Comparison of ENCODE assay signal across 1 cellular context in the genomic region with DNA sequence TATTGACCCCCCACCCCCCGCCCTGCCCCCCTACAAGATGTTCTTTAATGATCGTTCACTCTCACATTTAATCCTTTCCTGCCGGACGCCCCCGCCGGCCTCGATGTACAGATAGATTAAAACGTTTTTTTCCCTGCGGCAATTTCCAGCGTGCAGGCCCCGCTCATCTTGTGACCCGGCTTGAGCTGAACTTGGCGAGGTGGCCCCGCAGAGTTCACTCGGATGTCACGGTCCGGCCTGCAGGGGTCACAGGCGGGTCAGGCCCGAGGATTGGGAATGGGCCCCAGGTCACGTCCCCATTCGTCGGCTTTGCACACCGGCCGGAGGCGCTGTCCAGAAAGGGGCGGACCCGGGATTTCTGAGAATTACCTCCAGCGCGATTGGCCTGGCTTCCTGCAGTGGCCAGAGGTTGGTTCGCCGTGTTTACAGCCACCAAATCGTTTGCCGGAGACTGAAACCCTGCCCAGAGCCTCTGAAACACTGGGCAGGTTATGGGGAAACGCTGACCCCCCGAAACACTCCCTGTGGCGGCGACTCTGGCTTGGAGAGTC.
TF ChIP-seq lines count a peak whose summit lies in the region.

No MANE protein-coding gene starts in this region.

TF ChIP-seq in K562, 482 proteins besides CTCF, POLR2A, EP300 and RAD21 (continued from another document and continues in another):
- TF ChIP-seq, protein P1, sequence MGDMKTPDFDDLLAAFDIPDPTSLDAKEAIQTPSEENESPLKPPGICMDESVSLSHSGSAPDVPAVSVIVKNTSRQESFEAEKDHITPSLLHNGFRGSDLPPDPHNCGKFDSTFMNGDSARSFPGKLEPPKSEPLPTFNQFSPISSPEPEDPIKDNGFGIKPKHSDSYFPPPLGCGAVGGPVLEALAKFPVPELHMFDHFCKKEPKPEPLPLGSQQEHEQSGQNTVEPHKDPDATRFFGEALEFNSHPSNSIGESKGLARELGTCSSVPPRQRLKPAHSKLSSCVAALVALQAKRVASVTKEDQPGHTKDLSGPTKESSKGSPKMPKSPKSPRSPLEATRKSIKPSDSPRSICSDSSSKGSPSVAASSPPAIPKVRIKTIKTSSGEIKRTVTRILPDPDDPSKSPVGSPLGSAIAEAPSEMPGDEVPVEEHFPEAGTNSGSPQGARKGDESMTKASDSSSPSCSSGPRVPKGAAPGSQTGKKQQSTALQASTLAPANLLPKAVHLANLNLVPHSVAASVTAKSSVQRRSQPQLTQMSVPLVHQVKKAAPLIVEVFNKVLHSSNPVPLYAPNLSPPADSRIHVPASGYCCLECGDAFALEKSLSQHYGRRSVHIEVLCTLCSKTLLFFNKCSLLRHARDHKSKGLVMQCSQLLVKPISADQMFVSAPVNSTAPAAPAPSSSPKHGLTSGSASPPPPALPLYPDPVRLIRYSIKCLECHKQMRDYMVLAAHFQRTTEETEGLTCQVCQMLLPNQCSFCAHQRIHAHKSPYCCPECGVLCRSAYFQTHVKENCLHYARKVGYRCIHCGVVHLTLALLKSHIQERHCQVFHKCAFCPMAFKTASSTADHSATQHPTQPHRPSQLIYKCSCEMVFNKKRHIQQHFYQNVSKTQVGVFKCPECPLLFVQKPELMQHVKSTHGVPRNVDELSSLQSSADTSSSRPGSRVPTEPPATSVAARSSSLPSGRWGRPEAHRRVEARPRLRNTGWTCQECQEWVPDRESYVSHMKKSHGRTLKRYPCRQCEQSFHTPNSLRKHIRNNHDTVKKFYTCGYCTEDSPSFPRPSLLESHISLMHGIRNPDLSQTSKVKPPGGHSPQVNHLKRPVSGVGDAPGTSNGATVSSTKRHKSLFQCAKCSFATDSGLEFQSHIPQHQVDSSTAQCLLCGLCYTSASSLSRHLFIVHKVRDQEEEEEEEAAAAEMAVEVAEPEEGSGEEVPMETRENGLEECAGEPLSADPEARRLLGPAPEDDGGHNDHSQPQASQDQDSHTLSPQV (IDR thresholded peaks at IDR 0.05): peak; percentile 50; the same call in 1 of the 2 replicates
- TF ChIP-seq POLR2B (IDR thresholded peaks at IDR 0.05; ENCODE audit: low read depth, partially characterized antibody) (peak; percentile 62), ZBTB8A (IDR thresholded peaks at IDR 0.05; ENCODE audit: partially characterized antibody) (no peak), ARNT (IDR thresholded peaks at IDR 0.05) (peak in 1 of 2 experiments; percentile 43; a peak in 1 of 4 replicates), DDX20 (tag; IDR thresholded peaks at IDR 0.05; ENCODE audit: low read depth) (no peak), ZNF3 (CRISPR knock-in tag; IDR thresholded peaks at IDR 0.05) (no peak), SMAD4 (CRISPR knock-in tag; conservative IDR thresholded peaks at IDR 0.05) (peak; percentile 80), HDAC2 (IDR thresholded peaks at IDR 0.05) (peak; percentile 20; the same call in 1 of the 2 replicates), GATAD2B (IDR thresholded peaks at IDR 0.05; ENCODE audit: borderline replicate concordance) (0 out of 2 replicates have a peak, but pooled peaks have one; percentile 33), ZNF12 (CRISPR knock-in tag; IDR thresholded peaks at IDR 0.05) (no peak), CBFA2T2 (conservative IDR thresholded peaks at IDR 0.05) (peak; percentile 22), FOXK1 (CRISPR knock-in tag; IDR thresholded peaks at IDR 0.05; ENCODE audit: borderline replicate concordance) (0 out of 2 replicates have a peak, but pooled peaks have one; percentile 43), FOXP1 (CRISPR knock-in tag; IDR thresholded peaks at IDR 0.05) (no peak), PURB (CRISPR knock-in tag; IDR thresholded peaks at IDR 0.05; ENCODE audit: low read depth) (no peak), MYNN (IDR thresholded peaks at IDR 0.05) (no peak), MYNN (CRISPR knock-in tag; IDR thresholded peaks at IDR 0.05) (no peak), ZFPM2 (CRISPR knock-in tag; IDR thresholded peaks at IDR 0.05) (no peak), ZNF589 (CRISPR knock-in tag; IDR thresholded peaks at IDR 0.05; ENCODE audit: low read depth) (no peak), RNF2 (IDR thresholded peaks at IDR 0.05) (peak; percentile 85), SOX6 (IDR thresholded peaks at IDR 0.05) (peak; percentile 72; the same call in 1 of the 2 replicates), BCOR (IDR thresholded peaks at IDR 0.05) (no peak), CBX8 (IDR thresholded peaks at IDR 0.05; ENCODE audit: borderline replicate concordance, extremely low read depth, low read depth, low read length, poor library complexity, severe bottlenecking) (no peak), MTA3 (IDR thresholded peaks at IDR 0.05; ENCODE audit: borderline replicate concordance) (0 out of 2 replicates have a peak, but pooled peaks have one; percentile 28), ZNF224 (CRISPR knock-in tag; IDR thresholded peaks at IDR 0.05) (no peak), ETV1 (tag; conservative IDR thresholded peaks at IDR 0.05; ENCODE audit: low read depth) (peak; percentile 22; the same call in 1 of the 2 replicates), KLF16 (IDR thresholded peaks at IDR 0.05) (no peak), NCOR1 (IDR thresholded peaks at IDR 0.05) (peak; percentile 84), BHLHE40 (IDR thresholded peaks at IDR 0.05; ENCODE audit: low read length) (peak; percentile 91), HLTF (IDR thresholded peaks at IDR 0.05) (no peak), POLR2AphosphoS2 (IDR thresholded peaks at IDR 0.05; ENCODE audit: low read length) (no peak), C11orf30 (IDR thresholded peaks at IDR 0.05; ENCODE audit: low read depth) (no peak), ZNF778 (CRISPR knock-in tag; IDR thresholded peaks at IDR 0.05) (no peak), NRF1 (conservative IDR thresholded peaks at IDR 0.05 in 1 of 2, IDR thresholded peaks at IDR 0.05 in 1 of 2) (peak; percentile 53 to 67; a peak in 3 of 4 replicates), PRMT5 (CRISPR knock-in tag; IDR thresholded peaks at IDR 0.05) (no peak), TAF1 (IDR thresholded peaks at IDR 0.05; ENCODE audit: control insufficient read depth, extremely low read depth, insufficient read depth, low read length, severe bottlenecking) (peak; percentile 29), ZNF134 (CRISPR knock-in tag; conservative IDR thresholded peaks at IDR 0.05) (no peak), ZNF583 (CRISPR knock-in tag; IDR thresholded peaks at IDR 0.05) (no peak), NONO (IDR thresholded peaks at IDR 0.05; ENCODE audit: low read depth in 2 of 2, low read length in 1 of 2) (0 out of 4 replicates have a peak, but pooled peaks of 1 of the 2 experiments have one; percentile 7), POLR3A (IDR thresholded peaks at IDR 0.05; ENCODE audit: borderline replicate concordance, extremely low read depth, insufficient read depth, insufficient read length) (no peak), MBD2 (IDR thresholded peaks at IDR 0.05; ENCODE audit: borderline replicate concordance, low read depth) (peak; percentile 72), NCOA4 (IDR thresholded peaks at IDR 0.05; ENCODE audit: partially characterized antibody) (no peak), PML (IDR thresholded peaks at IDR 0.05; ENCODE audit: low read length) (0 out of 2 replicates have a peak, but pooled peaks have one; percentile 32), CXXC5 (CRISPR knock-in tag; IDR thresholded peaks at IDR 0.05) (peak; percentile 92)
- TF ChIP-seq, protein P2, sequence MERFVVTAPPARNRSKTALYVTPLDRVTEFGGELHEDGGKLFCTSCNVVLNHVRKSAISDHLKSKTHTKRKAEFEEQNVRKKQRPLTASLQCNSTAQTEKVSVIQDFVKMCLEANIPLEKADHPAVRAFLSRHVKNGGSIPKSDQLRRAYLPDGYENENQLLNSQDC (CRISPR knock-in tag; IDR thresholded peaks at IDR 0.05): no peak
- TF ChIP-seq, protein P3, sequence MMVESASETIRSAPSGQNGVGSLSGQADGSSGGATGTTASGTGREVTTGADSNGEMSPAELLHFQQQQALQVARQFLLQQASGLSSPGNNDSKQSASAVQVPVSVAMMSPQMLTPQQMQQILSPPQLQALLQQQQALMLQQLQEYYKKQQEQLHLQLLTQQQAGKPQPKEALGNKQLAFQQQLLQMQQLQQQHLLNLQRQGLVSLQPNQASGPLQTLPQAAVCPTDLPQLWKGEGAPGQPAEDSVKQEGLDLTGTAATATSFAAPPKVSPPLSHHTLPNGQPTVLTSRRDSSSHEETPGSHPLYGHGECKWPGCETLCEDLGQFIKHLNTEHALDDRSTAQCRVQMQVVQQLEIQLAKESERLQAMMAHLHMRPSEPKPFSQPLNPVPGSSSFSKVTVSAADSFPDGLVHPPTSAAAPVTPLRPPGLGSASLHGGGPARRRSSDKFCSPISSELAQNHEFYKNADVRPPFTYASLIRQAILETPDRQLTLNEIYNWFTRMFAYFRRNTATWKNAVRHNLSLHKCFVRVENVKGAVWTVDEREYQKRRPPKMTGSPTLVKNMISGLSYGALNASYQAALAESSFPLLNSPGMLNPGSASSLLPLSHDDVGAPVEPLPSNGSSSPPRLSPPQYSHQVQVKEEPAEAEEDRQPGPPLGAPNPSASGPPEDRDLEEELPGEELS (CRISPR knock-in tag; IDR thresholded peaks at IDR 0.05; ENCODE audit: borderline replicate concordance): 0 out of 2 replicates have a peak, but pooled peaks have one; percentile 51
- TF ChIP-seq, protein P4, sequence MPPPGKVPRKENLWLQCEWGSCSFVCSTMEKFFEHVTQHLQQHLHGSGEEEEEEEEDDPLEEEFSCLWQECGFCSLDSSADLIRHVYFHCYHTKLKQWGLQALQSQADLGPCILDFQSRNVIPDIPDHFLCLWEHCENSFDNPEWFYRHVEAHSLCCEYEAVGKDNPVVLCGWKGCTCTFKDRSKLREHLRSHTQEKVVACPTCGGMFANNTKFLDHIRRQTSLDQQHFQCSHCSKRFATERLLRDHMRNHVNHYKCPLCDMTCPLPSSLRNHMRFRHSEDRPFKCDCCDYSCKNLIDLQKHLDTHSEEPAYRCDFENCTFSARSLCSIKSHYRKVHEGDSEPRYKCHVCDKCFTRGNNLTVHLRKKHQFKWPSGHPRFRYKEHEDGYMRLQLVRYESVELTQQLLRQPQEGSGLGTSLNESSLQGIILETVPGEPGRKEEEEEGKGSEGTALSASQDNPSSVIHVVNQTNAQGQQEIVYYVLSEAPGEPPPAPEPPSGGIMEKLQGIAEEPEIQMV (tag; conservative IDR thresholded peaks at IDR 0.05; ENCODE audit: low read depth): 0 out of 2 replicates have a peak, but pooled peaks have one; percentile 32
- TF ChIP-seq, protein P5, sequence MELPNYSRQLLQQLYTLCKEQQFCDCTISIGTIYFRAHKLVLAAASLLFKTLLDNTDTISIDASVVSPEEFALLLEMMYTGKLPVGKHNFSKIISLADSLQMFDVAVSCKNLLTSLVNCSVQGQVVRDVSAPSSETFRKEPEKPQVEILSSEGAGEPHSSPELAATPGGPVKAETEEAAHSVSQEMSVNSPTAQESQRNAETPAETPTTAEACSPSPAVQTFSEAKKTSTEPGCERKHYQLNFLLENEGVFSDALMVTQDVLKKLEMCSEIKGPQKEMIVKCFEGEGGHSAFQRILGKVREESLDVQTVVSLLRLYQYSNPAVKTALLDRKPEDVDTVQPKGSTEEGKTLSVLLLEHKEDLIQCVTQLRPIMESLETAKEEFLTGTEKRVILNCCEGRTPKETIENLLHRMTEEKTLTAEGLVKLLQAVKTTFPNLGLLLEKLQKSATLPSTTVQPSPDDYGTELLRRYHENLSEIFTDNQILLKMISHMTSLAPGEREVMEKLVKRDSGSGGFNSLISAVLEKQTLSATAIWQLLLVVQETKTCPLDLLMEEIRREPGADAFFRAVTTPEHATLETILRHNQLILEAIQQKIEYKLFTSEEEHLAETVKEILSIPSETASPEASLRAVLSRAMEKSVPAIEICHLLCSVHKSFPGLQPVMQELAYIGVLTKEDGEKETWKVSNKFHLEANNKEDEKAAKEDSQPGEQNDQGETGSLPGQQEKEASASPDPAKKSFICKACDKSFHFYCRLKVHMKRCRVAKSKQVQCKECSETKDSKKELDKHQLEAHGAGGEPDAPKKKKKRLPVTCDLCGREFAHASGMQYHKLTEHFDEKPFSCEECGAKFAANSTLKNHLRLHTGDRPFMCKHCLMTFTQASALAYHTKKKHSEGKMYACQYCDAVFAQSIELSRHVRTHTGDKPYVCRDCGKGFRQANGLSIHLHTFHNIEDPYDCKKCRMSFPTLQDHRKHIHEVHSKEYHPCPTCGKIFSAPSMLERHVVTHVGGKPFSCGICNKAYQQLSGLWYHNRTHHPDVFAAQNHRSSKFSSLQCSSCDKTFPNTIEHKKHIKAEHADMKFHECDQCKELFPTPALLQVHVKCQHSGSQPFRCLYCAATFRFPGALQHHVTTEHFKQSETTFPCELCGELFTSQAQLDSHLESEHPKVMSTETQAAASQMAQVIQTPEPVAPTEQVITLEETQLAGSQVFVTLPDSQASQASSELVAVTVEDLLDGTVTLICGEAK (IDR thresholded peaks at IDR 0.05): no peak
- TF ChIP-seq, protein P5 (CRISPR knock-in tag; IDR thresholded peaks at IDR 0.05): no peak
- TF ChIP-seq, protein P6, sequence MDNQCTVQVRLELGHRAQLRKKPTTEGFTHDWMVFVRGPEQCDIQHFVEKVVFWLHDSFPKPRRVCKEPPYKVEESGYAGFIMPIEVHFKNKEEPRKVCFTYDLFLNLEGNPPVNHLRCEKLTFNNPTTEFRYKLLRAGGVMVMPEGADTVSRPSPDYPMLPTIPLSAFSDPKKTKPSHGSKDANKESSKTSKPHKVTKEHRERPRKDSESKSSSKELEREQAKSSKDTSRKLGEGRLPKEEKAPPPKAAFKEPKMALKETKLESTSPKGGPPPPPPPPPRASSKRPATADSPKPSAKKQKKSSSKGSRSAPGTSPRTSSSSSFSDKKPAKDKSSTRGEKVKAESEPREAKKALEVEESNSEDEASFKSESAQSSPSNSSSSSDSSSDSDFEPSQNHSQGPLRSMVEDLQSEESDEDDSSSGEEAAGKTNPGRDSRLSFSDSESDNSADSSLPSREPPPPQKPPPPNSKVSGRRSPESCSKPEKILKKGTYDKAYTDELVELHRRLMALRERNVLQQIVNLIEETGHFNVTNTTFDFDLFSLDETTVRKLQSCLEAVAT (IDR thresholded peaks at IDR 0.05): no peak
